9 cellular contexts compared by ENCODE assay signal in the genomic region with DNA sequence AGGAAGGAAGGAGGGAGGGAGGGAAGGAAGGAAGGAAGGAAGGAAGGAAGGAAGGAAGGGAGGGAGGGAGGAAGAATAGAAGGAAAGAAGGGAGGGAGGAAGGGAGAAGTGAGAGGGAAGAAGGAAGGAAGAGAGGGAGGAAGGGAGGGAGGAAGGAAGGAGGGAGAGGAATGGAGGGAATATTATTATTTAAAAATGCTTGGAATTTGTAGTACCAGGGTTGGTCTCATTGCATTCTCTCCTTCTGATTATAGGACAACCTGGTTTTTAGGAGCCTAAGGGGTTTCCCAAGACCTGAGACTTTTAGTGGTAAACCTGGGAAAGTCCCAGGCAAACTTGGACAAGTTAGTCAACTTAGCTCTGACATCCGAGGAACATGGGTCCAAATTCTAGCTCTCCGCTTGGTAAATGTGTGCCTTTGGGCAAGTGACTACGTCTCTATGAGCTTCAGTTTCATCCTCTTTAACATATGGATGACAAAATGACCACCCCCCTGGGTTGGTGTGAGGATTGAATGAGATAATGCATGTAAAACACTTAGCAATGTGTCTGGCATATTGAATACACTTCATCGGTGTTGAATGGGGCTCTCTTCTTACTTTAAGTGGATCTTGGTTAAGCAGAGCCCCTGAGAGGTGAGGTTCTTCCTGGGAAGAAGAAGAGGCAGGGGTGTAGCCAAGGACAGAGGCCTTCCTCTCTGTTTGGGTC.
DNase-seq lines count a peak whose midpoint lies in the region; ATAC-seq and TF ChIP-seq lines count a peak whose summit lies in the region.
"Had no signal": no experiment of that assay in that cellular context is flagged by ENCODE, and none has a peak within 500 bp of the region (broad histone marks: within the 10 kb centered on the region; RNA-seq: fewer than 3 reads in every experiment).

No MANE protein-coding gene starts in this region.

- no peaks in the 10 kb centered on the region for H3K36me3 ChIP-seq in smooth muscle cell (ENCODE audit: low read depth)

- 48% methylated on average over 4 of the region's 4 CpGs for WGBS in smooth muscle cell (ENCODE audit: low lambda C conversion rate)

- POLR2A ChIA-PET in activated naive CD8-positive, alpha-beta T cell treated with anti-CD3 and anti-CD28 coated beads, Interleukin-2, amount 10 ng/mL, durations not matched to agents 7 days and 5 days (lab: Charles Lee), result no interaction called here
- POLR2A ChIA-PET in CD4-positive, alpha-beta T cell (lab: Charles Lee), result no interaction called here

- H3K4me3 ChIP-seq in smooth muscle cell (no peak overlapping the region), foreskin fibroblast (ENCODE audit: low read depth in 1 of 2, low read length in 2 of 2) (no peak overlapping the region)

- peaks cover 2% of the 10 kb centered on the region for H3K27me3 Mint-ChIP-seq in activated naive CD8-positive, alpha-beta T cell treated with anti-CD3 and anti-CD28 coated beads, Interleukin-2, amount 10 ng/mL, durations not matched to agents 7 days and 5 days
- no peaks in the 10 kb centered on the region for H3K27me3 Mint-ChIP-seq in CD4-positive, alpha-beta T cell

- H2AFZ ChIP-seq in smooth muscle cell (ENCODE audit: low read depth), result no peak overlapping the region
- H2AFZ ChIP-seq: parathyroid adenoma had no signal

- H3K79me2 ChIP-seq in smooth muscle cell (ENCODE audit: low read depth), result no peaks in the 10 kb centered on the region
- H3K79me2 ChIP-seq: parathyroid adenoma had no signal

- peaks cover 8% of the 10 kb centered on the region for H3K4me1 Mint-ChIP-seq in activated naive CD8-positive, alpha-beta T cell treated with anti-CD3 and anti-CD28 coated beads, Interleukin-2, amount 10 ng/mL, durations not matched to agents 7 days and 5 days
- no peaks in the 10 kb centered on the region for H3K4me1 Mint-ChIP-seq in CD4-positive, alpha-beta T cell (ENCODE audit: low read depth)

- peak overlapping the region; percentile 52 for H3K4me2 ChIP-seq in smooth muscle cell

- H3K9me3 ChIP-seq in smooth muscle cell (replicated peaks; ENCODE audit: low read depth), result no peaks in the 10 kb centered on the region
- no peaks in the 10 kb centered on the region for H3K9me3 ChIP-seq in CD4-positive, alpha-beta T cell (ENCODE audit: control insufficient read depth, low read length)

- no peak for TF ChIP-seq CTCF in smooth muscle cell (IDR thresholded peaks at IDR 0.05; ENCODE audit: borderline replicate concordance, insufficient read depth, poor library complexity, severe bottlenecking)
- no peak for TF ChIP-seq CTCF in CD4-positive, alpha-beta T cell (IDR thresholded peaks at IDR 0.05)
- TF ChIP-seq CTCF in foreskin fibroblast (IDR thresholded peaks at IDR 0.05; ENCODE audit: low read depth, low read length), result no peak

- no peak overlapping the region for H3K27ac Mint-ChIP-seq in activated naive CD8-positive, alpha-beta T cell treated with anti-CD3 and anti-CD28 coated beads, Interleukin-2, amount 10 ng/mL, durations not matched to agents 7 days and 5 days
- no peak overlapping the region for H3K27ac Mint-ChIP-seq in CD4-positive, alpha-beta T cell

- intact Hi-C loops in CD4-positive, alpha-beta T cell (cut with DNase I, micrococcal nuclease), result no loop called here

- peak overlapping the region; percentile 14 for H3K4me3 Mint-ChIP-seq in activated naive CD8-positive, alpha-beta T cell treated with anti-CD3 and anti-CD28 coated beads, Interleukin-2, amount 10 ng/mL, durations not matched to agents 7 days and 5 days
- H3K4me3 Mint-ChIP-seq in CD4-positive, alpha-beta T cell, result no peak overlapping the region

- peak; percentile 17 for ATAC-seq in GM19023 (IDR thresholded peaks at IDR 0.05; ENCODE audit: unreplicated experiment)
- peak; percentile 32 for ATAC-seq in HG02852 (IDR thresholded peaks at IDR 0.05; ENCODE audit: unreplicated experiment)
- no peak for ATAC-seq in activated naive CD8-positive, alpha-beta T cell treated with anti-CD3 and anti-CD28 coated beads, Interleukin-2, amount 10 ng/mL, durations not matched to agents 7 days and 5 days (ENCODE audit: low read depth)
- no peak for ATAC-seq in CD4-positive, alpha-beta T cell (ENCODE audit: poor library complexity)
- ATAC-seq in HG03378 (IDR thresholded peaks at IDR 0.05; ENCODE audit: unreplicated experiment), result no peak

- no peak for DNase-seq in activated naive CD8-positive, alpha-beta T cell treated with anti-CD3 and anti-CD28 coated beads, Interleukin-2, amount 10 ng/mL, durations not matched to agents 7 days and 5 days
- no peak for DNase-seq in smooth muscle cell (lab: John Stamatoyannopoulos, UW; ENCODE audit: unreplicated experiment)
- no peak for DNase-seq in CD4-positive, alpha-beta T cell
- no peak for DNase-seq in foreskin fibroblast
- DNase-seq: NCI-H526 had no signal

- H3K36me3 Mint-ChIP-seq in activated naive CD8-positive, alpha-beta T cell treated with anti-CD3 and anti-CD28 coated beads, Interleukin-2, amount 10 ng/mL, durations not matched to agents 7 days and 5 days, result no peaks in the 10 kb centered on the region
- no peaks in the 10 kb centered on the region for H3K36me3 Mint-ChIP-seq in CD4-positive, alpha-beta T cell (ENCODE audit: low read depth)

- H3K9ac ChIP-seq in smooth muscle cell (ENCODE audit: low read depth), result peak overlapping the region; percentile 62
- H3K9ac ChIP-seq: parathyroid adenoma had no signal

- peaks cover 8% of the 10 kb centered on the region for H3K4me1 ChIP-seq in smooth muscle cell (ENCODE audit: low read depth)
- H3K4me1 ChIP-seq: parathyroid adenoma had no signal

- CTCF ChIA-PET in CD4-positive, alpha-beta T cell (lab: Charles Lee), result no interaction called here

- H4K20me1 ChIP-seq in smooth muscle cell (ENCODE audit: low read depth), result no peaks in the 10 kb centered on the region

- no peaks in the 10 kb centered on the region for H3K27me3 ChIP-seq in smooth muscle cell (ENCODE audit: low read depth)
- H3K27me3 ChIP-seq in CD4-positive, alpha-beta T cell (ENCODE audit: control insufficient read depth, insufficient read depth, low read length), result no peaks in the 10 kb centered on the region

- H3K27ac ChIP-seq in smooth muscle cell (ENCODE audit: low read depth), result peak overlapping the region; percentile 92
- no peak overlapping the region for H3K27ac ChIP-seq in CD4-positive, alpha-beta T cell (ENCODE audit: low read depth, low read length)
- H3K27ac ChIP-seq: parathyroid adenoma had no signal

- H3K9me3 Mint-ChIP-seq in activated naive CD8-positive, alpha-beta T cell treated with anti-CD3 and anti-CD28 coated beads, Interleukin-2, amount 10 ng/mL, durations not matched to agents 7 days and 5 days, result peaks cover 6% of the 10 kb centered on the region
- peaks cover 14% of the 10 kb centered on the region for H3K9me3 Mint-ChIP-seq in CD4-positive, alpha-beta T cell

- H3F3A ChIP-seq in smooth muscle cell (ENCODE audit: low read depth), result peaks cover 34% of the 10 kb centered on the region

Comparison
In these comparisons a context has a peak if more than half of its experiments do, and no peak if none do; other contexts are left out.
1. ATAC-seq: peak in GM19023 (single experiment) and HG02852 (single experiment); none in activated naive CD8-positive, alpha-beta T cell treated with anti-CD3 and anti-CD28 coated beads, Interleukin-2, amount 10 ng/mL, durations not matched to agents 7 days and 5 days (single experiment), CD4-positive, alpha-beta T cell (single experiment) and HG03378 (single experiment).